In genomic region chr13:40639226-40639681, GRCh38 we compare ENCODE assay signal across 10 cellular contexts. TPM values are rescaled to one million over a fixed set of nuclear protein-coding genes. Genes with fewer than 3 reads are reported as not detected.
DNase-seq lines count a peak whose midpoint lies in the region; ATAC-seq and TF ChIP-seq lines count a peak whose summit lies in the region.
"Had no signal": no experiment of that assay in that cellular context is flagged by ENCODE, and none has a peak within 500 bp of the region (broad histone marks: within the 10 kb centered on the region; RNA-seq: fewer than 3 reads in every experiment).

No MANE protein-coding gene starts in this region.

- H3K4me3 ChIP-seq in OCI-LY1 (ENCODE audit: low read depth, low read length, poor library complexity, severe bottlenecking) (no peak overlapping the region), osteoblast (ENCODE audit: insufficient read depth, low read length) (no peak overlapping the region), neural progenitor cell (no peak overlapping the region)
- H3K4me3 ChIP-seq: SJSA1 had no signal

- H3K4me2 ChIP-seq in OCI-LY1 (ENCODE audit: low read length) (peak overlapping the region; percentile 22; the same call in 1 of the 2 replicates), osteoblast (ENCODE audit: insufficient read depth, low read length) (peak overlapping the region; percentile 1), neural progenitor cell (no peak overlapping the region)

- H3K4me1 Mint-ChIP-seq in neural progenitor cell: peaks cover 34% of the 10 kb centered on the region

- H3K9ac ChIP-seq in OCI-LY1 (ENCODE audit: low read length): no peak overlapping the region
- no peak overlapping the region for H3K9ac ChIP-seq in neural progenitor cell

- no peak for TF ChIP-seq CTCF in OCI-LY1 (IDR thresholded peaks at IDR 0.05; ENCODE audit: low read length)
- no peak for TF ChIP-seq CTCF in osteoblast (IDR thresholded peaks at IDR 0.05; ENCODE audit: extremely low read depth, low read depth, low read length)
- no peak for TF ChIP-seq CTCF in neural progenitor cell (IDR thresholded peaks at IDR 0.05)

- H3K9me3 ChIP-seq in OCI-LY1 (ENCODE audit: low read length) (no peaks in the 10 kb centered on the region), osteoblast (ENCODE audit: low read depth, low read length) (no peaks in the 10 kb centered on the region), neural progenitor cell (ENCODE audit: low read depth) (no peaks in the 10 kb centered on the region)
- H3K9me3 ChIP-seq: SJSA1 had no signal

- DNase-seq in CD1c-positive myeloid dendritic cell (ENCODE audit: extremely low spot score) (peak; percentile 85), fibroblast of gingiva (ENCODE audit: low read depth) (peak; percentile 49), osteoblast (ENCODE audit: insufficient read length, low spot score, missing footprints) (peak; percentile 84), neural progenitor cell (ENCODE audit: low spot score) (no peak), NCI-H1930 (lab: John Stamatoyannopoulos, UW) (no peak), NCI-H1694 (lab: John Stamatoyannopoulos, UW) (no peak)
- DNase-seq: stimulated activated CD4-positive, alpha-beta T cell treated with anti-CD3 and anti-CD28 coated beads, Interleukin-4, amount 100 ng/mL, for 1 hour had no signal

- no peaks in the 10 kb centered on the region for H3K27me3 ChIP-seq in OCI-LY1 (ENCODE audit: insufficient read depth, low read length)
- no peaks in the 10 kb centered on the region for H3K27me3 ChIP-seq in osteoblast (ENCODE audit: insufficient read depth, low read length)
- H3K27me3 ChIP-seq in neural progenitor cell: no peaks in the 10 kb centered on the region
- H3K27me3 ChIP-seq: SJSA1 had no signal

- H3F3A ChIP-seq in OCI-LY1 (ENCODE audit: insufficient read depth, low read length) (no peaks in the 10 kb centered on the region), neural progenitor cell (ENCODE audit: low read depth) (no peaks in the 10 kb centered on the region)

- H3K4me1 ChIP-seq in OCI-LY1 (ENCODE audit: insufficient read depth, low read length, severe bottlenecking) (peaks cover 97% of the 10 kb centered on the region), osteoblast (ENCODE audit: insufficient read depth, low read length) (peaks cover 5% of the 10 kb centered on the region), neural progenitor cell (peaks cover 29% of the 10 kb centered on the region)

- H3K36me3 ChIP-seq in OCI-LY1 (ENCODE audit: insufficient read depth, low read length) (peaks cover 21% of the 10 kb centered on the region; the same call in 1 of the 2 replicates), osteoblast (ENCODE audit: insufficient read depth, low read length) (no peaks in the 10 kb centered on the region), neural progenitor cell (no peaks in the 10 kb centered on the region)
- H3K36me3 ChIP-seq: SJSA1 had no signal

- H3K4me3 Mint-ChIP-seq in neural progenitor cell: no peak overlapping the region

- H3K27ac ChIP-seq in OCI-LY1 (ENCODE audit: low read depth, low read length, poor library complexity, severe bottlenecking): peak overlapping the region; percentile 52
- peak overlapping the region; percentile 35 for H3K27ac ChIP-seq in osteoblast (ENCODE audit: low read depth, low read length)
- H3K27ac ChIP-seq in neural progenitor cell: no peak overlapping the region
- H3K27ac ChIP-seq: SJSA1 had no signal

- H3K79me2 ChIP-seq in OCI-LY1 (ENCODE audit: insufficient read depth, low read length) (peaks cover 99% of the 10 kb centered on the region), osteoblast (ENCODE audit: insufficient read depth, low read length) (peaks cover 40% of the 10 kb centered on the region), neural progenitor cell (ENCODE audit: low read depth) (peaks cover 16% of the 10 kb centered on the region)

- no peaks in the 10 kb centered on the region for H3K36me3 Mint-ChIP-seq in neural progenitor cell

- H3K27me3 Mint-ChIP-seq in neural progenitor cell (ENCODE audit: insufficient read depth, low read depth): peaks cover 3% of the 10 kb centered on the region

- H2AFZ ChIP-seq in OCI-LY1 (ENCODE audit: low read length): no peak overlapping the region
- peak overlapping the region; percentile 11 for H2AFZ ChIP-seq in osteoblast (ENCODE audit: low read length)
- H2AFZ ChIP-seq in neural progenitor cell (replicated peaks): no peak overlapping the region

- H4K20me1 ChIP-seq in OCI-LY1 (ENCODE audit: insufficient read depth, low read length) (no peaks in the 10 kb centered on the region), osteoblast (ENCODE audit: insufficient read depth, low read length) (peaks cover 12% of the 10 kb centered on the region), neural progenitor cell (ENCODE audit: low read depth) (no peaks in the 10 kb centered on the region)

- H3K27ac Mint-ChIP-seq in neural progenitor cell: no peak overlapping the region

- no peaks in the 10 kb centered on the region for H3K9me3 Mint-ChIP-seq in neural progenitor cell

- ATAC-seq in GM21390 (IDR thresholded peaks at IDR 0.05; ENCODE audit: unreplicated experiment): no peak

- H3K9me2 ChIP-seq in OCI-LY1 (ENCODE audit: low read depth, low read length): no peaks in the 10 kb centered on the region

RNA-seq across cellular contexts. Expression of gene FOXO1, which starts 27.2 kb away (rescaled TPM):
- total RNA-seq in osteoblast (7.4 and 7.6 TPM in 2 replicates), neural progenitor cell (ENCODE audit: low replicate concordance) (3.7 and 3.8 TPM in 2 replicates)

Comparison
In these comparisons a context has a peak if more than half of its experiments do, and no peak if none do; other contexts are left out.
1. DNase-seq: peak in CD1c-positive myeloid dendritic cell (single experiment), fibroblast of gingiva (single experiment) and osteoblast (single experiment); none in neural progenitor cell (single experiment), NCI-H1930 (0 of 2) and NCI-H1694 (single experiment).